Comparison of ENCODE assay signal across 1 cellular context in genomic region chr5:50462579-50462978, GRCh38. TPM values are rescaled to one million over a fixed set of nuclear protein-coding genes. Genes with fewer than 3 reads are reported as not detected.
"Had no signal": no experiment of that assay in that cellular context is flagged by ENCODE, and none has a peak within 500 bp of the region (broad histone marks: within the 10 kb centered on the region; RNA-seq: fewer than 3 reads in every experiment).

No MANE protein-coding gene starts in this region.

RNA-seq across cellular contexts. Expression of gene EMB, which starts 21.5 kb away (rescaled TPM):
- total RNA-seq: SJSA1 had no signal
